Comparison of ENCODE assay signal across 15 cellular contexts in the genomic region with DNA sequence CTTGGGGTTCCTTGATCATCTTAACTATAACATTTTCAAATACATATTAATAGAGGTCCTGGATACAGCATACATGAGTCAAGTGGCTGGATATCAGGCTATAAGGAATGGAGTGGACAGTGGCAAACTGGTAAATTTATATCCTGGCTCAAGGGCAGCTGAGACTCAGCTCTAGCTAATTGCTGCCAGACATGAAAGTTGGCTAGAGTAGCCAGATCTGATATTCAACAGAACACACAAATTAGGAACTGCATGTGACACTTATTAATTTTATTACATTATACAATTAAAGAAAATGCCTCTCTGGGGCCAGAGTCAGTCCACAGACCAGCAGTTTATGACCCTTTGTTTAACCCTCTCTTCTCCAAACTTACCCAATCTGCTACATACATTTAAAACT.
A peak's percentile ranks its signal among the peaks of the same experiment; 100 is the strongest.
DNase-seq lines count a peak whose midpoint lies in the region; ATAC-seq and TF ChIP-seq lines count a peak whose summit lies in the region.
"Had no signal": no experiment of that assay in that cellular context is flagged by ENCODE, and none has a peak within 500 bp of the region (broad histone marks: within the 10 kb centered on the region; RNA-seq: fewer than 3 reads in every experiment).

No MANE protein-coding gene starts in this region.

- H3K79me2 ChIP-seq in Karpas-422 (ENCODE audit: low read length), result no peaks in the 10 kb centered on the region

- H3K9ac ChIP-seq in Karpas-422 (ENCODE audit: low read length), result no peak overlapping the region

- peak overlapping the region; percentile 24; the same call in 1 of the 2 replicates for H2AFZ ChIP-seq in Karpas-422 (ENCODE audit: low read length)
- H2AFZ ChIP-seq: GM23338 had no signal

- H3K9me2 ChIP-seq in Karpas-422 (replicated peaks; ENCODE audit: insufficient read depth, low read length), result no peaks in the 10 kb centered on the region

- no peak for ATAC-seq in HG03520 (IDR thresholded peaks at IDR 0.05; ENCODE audit: unreplicated experiment)
- ATAC-seq: GM23338 had no signal

- H3K4me2 ChIP-seq in Karpas-422 (ENCODE audit: low read depth, low read length, poor library complexity, severe bottlenecking), result no peak overlapping the region
- H3K4me2 ChIP-seq: GM23338 had no signal

- DNase-seq in Karpas-422 (no peak), NCI-H69 (lab: John Stamatoyannopoulos, UW) (peak; percentile 76), NCI-H146 (lab: John Stamatoyannopoulos, UW) (no peak), tibial nerve (ENCODE audit: low spot score in 2 of 2) (no peak)
- DNase-seq: ACHN; BE2C; CD4-positive, alpha-beta T cell; DMS79 treated with DMSO at 0.1 percent for 48 hours; GF-D8; HCEC 1CT had no signal

- H3K4me1 ChIP-seq in Karpas-422 (ENCODE audit: low read length) (peaks cover 21% of the 10 kb centered on the region), tibial nerve (no peaks in the 10 kb centered on the region)

- no peaks in the 10 kb centered on the region; the same call in 1 of the 2 replicates for H3K36me3 ChIP-seq in Karpas-422 (ENCODE audit: insufficient read depth, low read length)
- H3K36me3 ChIP-seq in tibial nerve, result no peaks in the 10 kb centered on the region
- H3K36me3 ChIP-seq: BE2C had no signal

- H3K27ac ChIP-seq in Karpas-422 (ENCODE audit: low read length) (no peak overlapping the region), VCaP (peak overlapping the region; percentile 58), tibial nerve (no peak overlapping the region)
- H3K27ac ChIP-seq: C4-2B, HL-60 had no signal

- no peaks in the 10 kb centered on the region; the same call in 1 of the 2 replicates for H3K9me3 ChIP-seq in Karpas-422 (ENCODE audit: low read length)
- peaks cover 0 to 10% (median 0%) of the 10 kb centered on the region in 4 donors for H3K9me3 ChIP-seq in tibial nerve
- H3K9me3 ChIP-seq: BE2C had no signal

- TF ChIP-seq CTCF in VCaP (conservative IDR thresholded peaks at IDR 0.05), result no peak
- TF ChIP-seq CTCF in tibial nerve (IDR thresholded peaks at IDR 0.05), result no peak

- H3K27me3 ChIP-seq in Karpas-422 (ENCODE audit: low read length) (no peaks in the 10 kb centered on the region), tibial nerve (no peaks in the 10 kb centered on the region)
- H3K27me3 ChIP-seq: BE2C had no signal

- H3K4me3 ChIP-seq in Karpas-422 (ENCODE audit: low read length) (no peak overlapping the region), tibial nerve (no peak overlapping the region)
- H3K4me3 ChIP-seq: GM23338 had no signal

- TF ChIP-seq EP300 in tibial nerve (IDR thresholded peaks at IDR 0.05), result no peak

- no peak for TF ChIP-seq POLR2A in tibial nerve (IDR thresholded peaks at IDR 0.05)

- no peaks in the 10 kb centered on the region for H4K20me1 ChIP-seq in Karpas-422 (ENCODE audit: insufficient read depth, low read depth, low read length)
